In the genomic region with DNA sequence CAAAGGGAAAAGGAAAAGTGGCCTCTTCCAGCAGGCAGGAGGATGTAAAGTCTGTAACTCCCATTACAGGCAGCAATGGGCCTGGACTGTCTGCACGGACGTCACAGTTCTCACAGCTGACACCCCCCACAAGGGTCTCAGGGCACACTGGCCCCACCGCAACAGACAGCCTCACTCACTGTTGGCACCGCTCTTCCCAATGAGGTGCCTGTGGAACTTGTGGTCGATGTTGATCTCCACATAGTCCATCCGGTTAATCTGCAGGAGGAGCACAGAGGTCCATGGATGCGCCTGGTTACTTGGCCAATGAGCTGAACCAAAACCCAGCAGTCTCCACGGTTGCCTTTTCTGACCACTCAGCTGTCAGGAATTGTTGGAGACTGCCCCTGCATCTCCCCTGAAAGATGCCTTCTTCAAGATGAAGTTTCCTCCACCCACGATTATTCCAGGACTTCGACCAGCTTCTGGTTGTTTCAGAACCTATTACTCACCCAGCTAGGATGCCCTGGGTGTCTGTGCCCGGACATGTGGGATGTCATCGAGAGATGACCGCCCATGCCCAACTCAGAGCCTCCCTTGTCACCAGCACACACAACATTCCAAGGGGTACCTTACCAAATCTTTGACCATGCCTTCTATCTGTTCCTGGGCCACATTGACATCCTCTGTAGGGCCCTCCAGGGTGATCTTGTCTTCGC, we compare ENCODE assay signal across 1 cellular context.
TF ChIP-seq lines count a peak whose summit lies in the region.

No MANE protein-coding gene starts in this region.

TF ChIP-seq in GM12878, 131 proteins besides CTCF, POLR2A, EP300 and RAD21:
- TF ChIP-seq ZSCAN29 (IDR thresholded peaks at IDR 0.05) (no peak), HDGF (IDR thresholded peaks at IDR 0.05) (no peak), STAT1 (conservative IDR thresholded peaks at IDR 0.05) (no peak)
